Comparison of ENCODE assay signal across 1 cellular context in the genomic region with DNA sequence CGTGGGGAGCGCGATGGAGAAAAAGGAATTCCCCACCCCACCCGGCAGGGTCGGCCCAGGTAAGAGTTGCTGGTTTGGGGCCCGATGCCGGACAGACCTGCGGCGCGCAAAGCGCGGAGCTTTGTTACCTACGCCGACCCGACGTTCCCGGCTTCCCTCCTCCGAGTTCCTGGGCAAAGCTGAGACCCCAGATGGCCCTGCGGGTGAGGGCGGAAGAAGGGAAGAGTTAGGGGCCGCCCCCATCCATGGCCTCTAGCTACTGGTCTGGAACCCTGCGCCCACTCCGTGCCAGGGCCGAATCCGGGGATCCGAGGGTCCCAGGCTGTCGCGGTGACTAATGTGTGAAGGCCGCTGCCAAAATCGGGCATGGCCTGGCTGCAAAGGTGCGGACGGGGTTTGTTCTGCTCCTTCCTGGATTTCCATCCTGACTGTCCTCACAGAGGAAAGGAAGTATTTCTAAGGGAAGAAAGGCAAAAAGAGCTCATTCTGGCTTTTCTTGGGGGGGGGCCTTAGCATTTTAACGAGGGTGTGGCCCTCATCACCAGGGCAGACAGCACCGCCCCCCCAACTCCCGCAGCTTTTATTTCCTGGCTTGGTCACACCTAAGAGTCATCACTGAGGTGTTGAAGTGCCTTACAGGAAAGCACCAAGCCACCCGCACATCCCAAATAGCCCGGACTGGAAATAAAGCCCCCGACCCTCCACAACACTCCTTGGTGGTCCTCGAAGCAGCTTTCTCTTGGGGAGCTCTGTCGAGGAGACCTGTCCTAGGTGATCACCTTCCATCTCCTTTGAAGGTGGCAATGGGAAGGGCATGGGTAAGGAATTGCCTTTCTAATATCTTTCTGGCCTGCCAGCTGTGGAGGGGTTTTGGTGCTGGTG.
TF ChIP-seq lines count a peak whose summit lies in the region.

No MANE protein-coding gene starts in this region.

TF ChIP-seq in HepG2, 621 proteins besides CTCF, POLR2A, EP300 and RAD21 (continued from another document and continues in another):
- TF ChIP-seq, protein P1, sequence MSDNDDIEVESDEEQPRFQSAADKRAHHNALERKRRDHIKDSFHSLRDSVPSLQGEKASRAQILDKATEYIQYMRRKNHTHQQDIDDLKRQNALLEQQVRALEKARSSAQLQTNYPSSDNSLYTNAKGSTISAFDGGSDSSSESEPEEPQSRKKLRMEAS (IDR thresholded peaks at IDR 0.05): 0 out of 2 replicates have a peak, but pooled peaks have one; percentile 38
- 0 out of 4 replicates have a peak, but pooled peaks of 1 of the 2 experiments have one; percentile 59 for TF ChIP-seq KLF16 (CRISPR knock-in tag; IDR thresholded peaks at IDR 0.05)
- no peak for TF ChIP-seq ZBTB21 (CRISPR knock-in tag; IDR thresholded peaks at IDR 0.05)
- TF ChIP-seq, protein P2, sequence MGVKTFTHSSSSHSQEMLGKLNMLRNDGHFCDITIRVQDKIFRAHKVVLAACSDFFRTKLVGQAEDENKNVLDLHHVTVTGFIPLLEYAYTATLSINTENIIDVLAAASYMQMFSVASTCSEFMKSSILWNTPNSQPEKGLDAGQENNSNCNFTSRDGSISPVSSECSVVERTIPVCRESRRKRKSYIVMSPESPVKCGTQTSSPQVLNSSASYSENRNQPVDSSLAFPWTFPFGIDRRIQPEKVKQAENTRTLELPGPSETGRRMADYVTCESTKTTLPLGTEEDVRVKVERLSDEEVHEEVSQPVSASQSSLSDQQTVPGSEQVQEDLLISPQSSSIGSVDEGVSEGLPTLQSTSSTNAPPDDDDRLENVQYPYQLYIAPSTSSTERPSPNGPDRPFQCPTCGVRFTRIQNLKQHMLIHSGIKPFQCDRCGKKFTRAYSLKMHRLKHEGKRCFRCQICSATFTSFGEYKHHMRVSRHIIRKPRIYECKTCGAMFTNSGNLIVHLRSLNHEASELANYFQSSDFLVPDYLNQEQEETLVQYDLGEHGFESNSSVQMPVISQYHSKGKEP (CRISPR knock-in tag; IDR thresholded peaks at IDR 0.05): no peak
- no peak for TF ChIP-seq HNRNPK (IDR thresholded peaks at IDR 0.05; ENCODE audit: low read depth, low read length, poor library complexity, severe bottlenecking)
- TF ChIP-seq HOXD1 (CRISPR knock-in tag; IDR thresholded peaks at IDR 0.05): no peak
- no peak for TF ChIP-seq KDM1A (CRISPR knock-in tag; IDR thresholded peaks at IDR 0.05)
- no peak for TF ChIP-seq ZNF562 (CRISPR knock-in tag; IDR thresholded peaks at IDR 0.05; ENCODE audit: borderline replicate concordance)
- peak; percentile 34 for TF ChIP-seq JARID2 (CRISPR knock-in tag; IDR thresholded peaks at IDR 0.05; ENCODE audit: insufficient replicate concordance)
- no peak for TF ChIP-seq ZNF709 (CRISPR knock-in tag; IDR thresholded peaks at IDR 0.05)
- TF ChIP-seq ZNF777 (CRISPR knock-in tag; IDR thresholded peaks at IDR 0.05): peak; percentile 45
- TF ChIP-seq HNRNPUL1 (IDR thresholded peaks at IDR 0.05; ENCODE audit: low read depth, low read length): no peak
- TF ChIP-seq, protein P3, sequence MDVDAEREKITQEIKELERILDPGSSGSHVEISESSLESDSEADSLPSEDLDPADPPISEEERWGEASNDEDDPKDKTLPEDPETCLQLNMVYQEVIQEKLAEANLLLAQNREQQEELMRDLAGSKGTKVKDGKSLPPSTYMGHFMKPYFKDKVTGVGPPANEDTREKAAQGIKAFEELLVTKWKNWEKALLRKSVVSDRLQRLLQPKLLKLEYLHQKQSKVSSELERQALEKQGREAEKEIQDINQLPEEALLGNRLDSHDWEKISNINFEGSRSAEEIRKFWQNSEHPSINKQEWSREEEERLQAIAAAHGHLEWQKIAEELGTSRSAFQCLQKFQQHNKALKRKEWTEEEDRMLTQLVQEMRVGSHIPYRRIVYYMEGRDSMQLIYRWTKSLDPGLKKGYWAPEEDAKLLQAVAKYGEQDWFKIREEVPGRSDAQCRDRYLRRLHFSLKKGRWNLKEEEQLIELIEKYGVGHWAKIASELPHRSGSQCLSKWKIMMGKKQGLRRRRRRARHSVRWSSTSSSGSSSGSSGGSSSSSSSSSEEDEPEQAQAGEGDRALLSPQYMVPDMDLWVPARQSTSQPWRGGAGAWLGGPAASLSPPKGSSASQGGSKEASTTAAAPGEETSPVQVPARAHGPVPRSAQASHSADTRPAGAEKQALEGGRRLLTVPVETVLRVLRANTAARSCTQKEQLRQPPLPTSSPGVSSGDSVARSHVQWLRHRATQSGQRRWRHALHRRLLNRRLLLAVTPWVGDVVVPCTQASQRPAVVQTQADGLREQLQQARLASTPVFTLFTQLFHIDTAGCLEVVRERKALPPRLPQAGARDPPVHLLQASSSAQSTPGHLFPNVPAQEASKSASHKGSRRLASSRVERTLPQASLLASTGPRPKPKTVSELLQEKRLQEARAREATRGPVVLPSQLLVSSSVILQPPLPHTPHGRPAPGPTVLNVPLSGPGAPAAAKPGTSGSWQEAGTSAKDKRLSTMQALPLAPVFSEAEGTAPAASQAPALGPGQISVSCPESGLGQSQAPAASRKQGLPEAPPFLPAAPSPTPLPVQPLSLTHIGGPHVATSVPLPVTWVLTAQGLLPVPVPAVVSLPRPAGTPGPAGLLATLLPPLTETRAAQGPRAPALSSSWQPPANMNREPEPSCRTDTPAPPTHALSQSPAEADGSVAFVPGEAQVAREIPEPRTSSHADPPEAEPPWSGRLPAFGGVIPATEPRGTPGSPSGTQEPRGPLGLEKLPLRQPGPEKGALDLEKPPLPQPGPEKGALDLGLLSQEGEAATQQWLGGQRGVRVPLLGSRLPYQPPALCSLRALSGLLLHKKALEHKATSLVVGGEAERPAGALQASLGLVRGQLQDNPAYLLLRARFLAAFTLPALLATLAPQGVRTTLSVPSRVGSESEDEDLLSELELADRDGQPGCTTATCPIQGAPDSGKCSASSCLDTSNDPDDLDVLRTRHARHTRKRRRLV (CRISPR knock-in tag; IDR thresholded peaks at IDR 0.05): no peak
- 0 out of 2 replicates have a peak, but pooled peaks have one; percentile 63 for TF ChIP-seq DNMT3B (CRISPR knock-in tag; conservative IDR thresholded peaks at IDR 0.05)
- TF ChIP-seq, protein P4, sequence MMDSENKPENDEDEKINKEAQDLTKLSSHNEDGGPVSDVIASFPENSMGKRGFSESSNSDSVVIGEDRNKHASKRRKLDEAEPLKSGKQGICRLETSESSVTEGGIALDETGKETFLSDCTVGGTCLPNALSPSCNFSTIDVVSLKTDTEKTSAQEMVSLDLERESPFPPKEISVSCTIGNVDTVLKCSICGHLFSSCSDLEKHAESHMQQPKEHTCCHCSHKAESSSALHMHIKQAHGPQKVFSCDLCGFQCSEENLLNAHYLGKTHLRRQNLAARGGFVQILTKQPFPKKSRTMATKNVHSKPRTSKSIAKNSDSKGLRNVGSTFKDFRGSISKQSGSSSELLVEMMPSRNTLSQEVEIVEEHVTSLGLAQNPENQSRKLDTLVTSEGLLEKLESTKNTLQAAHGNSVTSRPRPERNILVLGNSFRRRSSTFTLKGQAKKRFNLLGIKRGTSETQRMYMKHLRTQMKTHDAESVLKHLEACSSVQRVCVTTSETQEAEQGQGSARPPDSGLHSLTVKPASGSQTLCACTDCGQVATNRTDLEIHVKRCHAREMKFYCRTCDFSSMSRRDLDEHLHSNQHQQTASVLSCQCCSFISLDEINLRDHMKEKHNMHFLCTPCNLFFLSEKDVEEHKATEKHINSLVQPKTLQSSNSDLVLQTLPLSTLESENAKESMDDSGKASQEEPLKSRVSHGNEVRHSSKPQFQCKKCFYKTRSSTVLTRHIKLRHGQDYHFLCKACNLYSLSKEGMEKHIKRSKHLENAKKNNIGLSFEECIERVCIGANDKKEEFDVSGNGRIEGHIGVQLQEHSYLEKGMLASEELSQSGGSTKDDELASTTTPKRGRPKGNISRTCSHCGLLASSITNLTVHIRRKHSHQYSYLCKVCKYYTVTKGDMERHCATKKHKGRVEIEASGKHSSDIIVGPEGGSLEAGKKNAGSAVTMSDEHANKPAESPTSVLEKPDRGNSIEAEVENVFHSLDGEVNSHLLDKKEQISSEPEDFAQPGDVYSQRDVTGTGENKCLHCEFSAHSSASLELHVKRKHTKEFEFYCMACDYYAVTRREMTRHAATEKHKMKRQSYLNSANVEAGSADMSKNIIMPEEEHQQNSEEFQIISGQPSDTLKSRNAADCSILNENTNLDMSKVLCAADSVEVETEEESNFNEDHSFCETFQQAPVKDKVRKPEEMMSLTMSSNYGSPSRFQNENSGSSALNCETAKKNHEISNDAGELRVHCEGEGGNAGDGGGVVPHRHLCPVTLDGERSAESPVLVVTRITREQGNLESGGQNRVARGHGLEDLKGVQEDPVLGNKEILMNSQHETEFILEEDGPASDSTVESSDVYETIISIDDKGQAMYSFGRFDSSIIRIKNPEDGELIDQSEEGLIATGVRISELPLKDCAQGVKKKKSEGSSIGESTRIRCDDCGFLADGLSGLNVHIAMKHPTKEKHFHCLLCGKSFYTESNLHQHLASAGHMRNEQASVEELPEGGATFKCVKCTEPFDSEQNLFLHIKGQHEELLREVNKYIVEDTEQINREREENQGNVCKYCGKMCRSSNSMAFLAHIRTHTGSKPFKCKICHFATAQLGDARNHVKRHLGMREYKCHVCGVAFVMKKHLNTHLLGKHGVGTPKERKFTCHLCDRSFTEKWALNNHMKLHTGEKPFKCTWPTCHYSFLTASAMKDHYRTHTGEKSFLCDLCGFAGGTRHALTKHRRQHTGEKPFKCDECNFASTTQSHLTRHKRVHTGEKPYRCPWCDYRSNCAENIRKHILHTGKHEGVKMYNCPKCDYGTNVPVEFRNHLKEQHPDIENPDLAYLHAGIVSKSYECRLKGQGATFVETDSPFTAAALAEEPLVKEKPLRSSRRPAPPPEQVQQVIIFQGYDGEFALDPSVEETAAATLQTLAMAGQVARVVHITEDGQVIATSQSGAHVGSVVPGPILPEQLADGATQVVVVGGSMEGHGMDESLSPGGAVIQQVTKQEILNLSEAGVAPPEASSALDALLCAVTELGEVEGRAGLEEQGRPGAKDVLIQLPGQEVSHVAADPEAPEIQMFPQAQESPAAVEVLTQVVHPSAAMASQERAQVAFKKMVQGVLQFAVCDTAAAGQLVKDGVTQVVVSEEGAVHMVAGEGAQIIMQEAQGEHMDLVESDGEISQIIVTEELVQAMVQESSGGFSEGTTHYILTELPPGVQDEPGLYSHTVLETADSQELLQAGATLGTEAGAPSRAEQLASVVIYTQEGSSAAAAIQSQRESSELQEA (CRISPR knock-in tag; IDR thresholded peaks at IDR 0.05; ENCODE audit: not compliant biosample characterization): no peak
- TF ChIP-seq, protein P5, sequence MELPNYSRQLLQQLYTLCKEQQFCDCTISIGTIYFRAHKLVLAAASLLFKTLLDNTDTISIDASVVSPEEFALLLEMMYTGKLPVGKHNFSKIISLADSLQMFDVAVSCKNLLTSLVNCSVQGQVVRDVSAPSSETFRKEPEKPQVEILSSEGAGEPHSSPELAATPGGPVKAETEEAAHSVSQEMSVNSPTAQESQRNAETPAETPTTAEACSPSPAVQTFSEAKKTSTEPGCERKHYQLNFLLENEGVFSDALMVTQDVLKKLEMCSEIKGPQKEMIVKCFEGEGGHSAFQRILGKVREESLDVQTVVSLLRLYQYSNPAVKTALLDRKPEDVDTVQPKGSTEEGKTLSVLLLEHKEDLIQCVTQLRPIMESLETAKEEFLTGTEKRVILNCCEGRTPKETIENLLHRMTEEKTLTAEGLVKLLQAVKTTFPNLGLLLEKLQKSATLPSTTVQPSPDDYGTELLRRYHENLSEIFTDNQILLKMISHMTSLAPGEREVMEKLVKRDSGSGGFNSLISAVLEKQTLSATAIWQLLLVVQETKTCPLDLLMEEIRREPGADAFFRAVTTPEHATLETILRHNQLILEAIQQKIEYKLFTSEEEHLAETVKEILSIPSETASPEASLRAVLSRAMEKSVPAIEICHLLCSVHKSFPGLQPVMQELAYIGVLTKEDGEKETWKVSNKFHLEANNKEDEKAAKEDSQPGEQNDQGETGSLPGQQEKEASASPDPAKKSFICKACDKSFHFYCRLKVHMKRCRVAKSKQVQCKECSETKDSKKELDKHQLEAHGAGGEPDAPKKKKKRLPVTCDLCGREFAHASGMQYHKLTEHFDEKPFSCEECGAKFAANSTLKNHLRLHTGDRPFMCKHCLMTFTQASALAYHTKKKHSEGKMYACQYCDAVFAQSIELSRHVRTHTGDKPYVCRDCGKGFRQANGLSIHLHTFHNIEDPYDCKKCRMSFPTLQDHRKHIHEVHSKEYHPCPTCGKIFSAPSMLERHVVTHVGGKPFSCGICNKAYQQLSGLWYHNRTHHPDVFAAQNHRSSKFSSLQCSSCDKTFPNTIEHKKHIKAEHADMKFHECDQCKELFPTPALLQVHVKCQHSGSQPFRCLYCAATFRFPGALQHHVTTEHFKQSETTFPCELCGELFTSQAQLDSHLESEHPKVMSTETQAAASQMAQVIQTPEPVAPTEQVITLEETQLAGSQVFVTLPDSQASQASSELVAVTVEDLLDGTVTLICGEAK (IDR thresholded peaks at IDR 0.05): no peak
- TF ChIP-seq, protein P5 (CRISPR knock-in tag; IDR thresholded peaks at IDR 0.05): peak; percentile 51; the same call in 1 of the 2 replicates
- no peak for TF ChIP-seq SP140L (CRISPR knock-in tag; IDR thresholded peaks at IDR 0.05; ENCODE audit: borderline replicate concordance)
- 0 out of 2 replicates have a peak, but pooled peaks have one; percentile 7 for TF ChIP-seq ZNF33A (CRISPR knock-in tag; IDR thresholded peaks at IDR 0.05; ENCODE audit: borderline replicate concordance)
- no peak for TF ChIP-seq ZNF615 (CRISPR knock-in tag; IDR thresholded peaks at IDR 0.05; ENCODE audit: borderline replicate concordance)
- 0 out of 2 replicates have a peak, but pooled peaks have one; percentile 16 for TF ChIP-seq SALL2 (CRISPR knock-in tag; IDR thresholded peaks at IDR 0.05)
- no peak for TF ChIP-seq ZSCAN12 (CRISPR knock-in tag; IDR thresholded peaks at IDR 0.05)
- TF ChIP-seq TCF7L2 (IDR thresholded peaks at IDR 0.05; ENCODE audit: low read depth, low read length): no peak
- TF ChIP-seq MAFK (conservative IDR thresholded peaks at IDR 0.05 in 1 of 2, IDR thresholded peaks at IDR 0.05 in 1 of 2; ENCODE audit: low read length in 2 of 2): no peak
- no peak for TF ChIP-seq ZNF589 (CRISPR knock-in tag; conservative IDR thresholded peaks at IDR 0.05)
- TF ChIP-seq RXRB (CRISPR knock-in tag; IDR thresholded peaks at IDR 0.05; ENCODE audit: borderline replicate concordance): peak; percentile 12; the same call in 1 of the 2 replicates
